22 cellular contexts compared by ENCODE assay signal in genomic region chr4:179195887-179196286, GRCh38.
DNase-seq lines count a peak whose midpoint lies in the region; ATAC-seq, FAIRE-seq and TF ChIP-seq lines count a peak whose summit lies in the region.
"Had no signal": no experiment of that assay in that cellular context is flagged by ENCODE, and none has a peak within 500 bp of the region (broad histone marks: within the 10 kb centered on the region; RNA-seq: fewer than 3 reads in every experiment).

No MANE protein-coding gene starts in this region.

- peaks cover 6 to 14% of the 10 kb centered on the region in 2 donors for H3K9me3 Mint-ChIP-seq in natural killer cell
- no peaks in the 10 kb centered on the region for H3K9me3 Mint-ChIP-seq in activated CD4-positive, alpha-beta memory T cell treated with anti-CD3 and anti-CD28 coated beads for 36 hours
- H3K9me3 Mint-ChIP-seq: GM23338, H9 had no signal

- no peak for ATAC-seq in natural killer cell
- ATAC-seq: A549 had no signal

- TF ChIP-seq CTCF in natural killer cell (IDR thresholded peaks at IDR 0.05), result no peak

- H3K4me3 Mint-ChIP-seq in natural killer cell, result no peak overlapping the region
- no peak overlapping the region for H3K4me3 Mint-ChIP-seq in activated CD4-positive, alpha-beta memory T cell treated with anti-CD3 and anti-CD28 coated beads for 36 hours
- H3K4me3 Mint-ChIP-seq: CD4-positive, alpha-beta memory T cell; GM23338; H9 had no signal

- CTCF ChIA-PET in activated CD4-positive, alpha-beta memory T cell treated with anti-CD3 and anti-CD28 coated beads for 36 hours (lab: Charles Lee), result no interaction called here

- no peaks in the 10 kb centered on the region for H3K27me3 Mint-ChIP-seq in natural killer cell (ENCODE audit: low read depth in 2 of 2)
- no peaks in the 10 kb centered on the region for H3K27me3 Mint-ChIP-seq in activated CD4-positive, alpha-beta memory T cell treated with anti-CD3 and anti-CD28 coated beads for 36 hours
- H3K27me3 Mint-ChIP-seq: CD4-positive, alpha-beta memory T cell had no signal

- H3K27ac Mint-ChIP-seq in natural killer cell, result no peak overlapping the region
- H3K27ac Mint-ChIP-seq in activated CD4-positive, alpha-beta memory T cell treated with anti-CD3 and anti-CD28 coated beads for 36 hours, result no peak overlapping the region
- H3K27ac Mint-ChIP-seq: CD4-positive, alpha-beta memory T cell; GM23338; H9 had no signal

- in situ Hi-C loops in KBM-7 (cut with MboI; ENCODE audit: low pct_unique_long_range_greater_than_20kb, low sequenced_read_pairs), result no loop called here

- peak; percentile 56 for DNase-seq in SHP77 treated with DMSO at 0.1 percent for 48 hours (lab: John Stamatoyannopoulos, UW)
- no peak for DNase-seq in natural killer cell
- DNase-seq in activated CD4-positive, alpha-beta memory T cell treated with anti-CD3 and anti-CD28 coated beads for 36 hours, result no peak
- DNase-seq in NCI-H2196 (lab: John Stamatoyannopoulos, UW; ENCODE audit: unreplicated experiment), result no peak
- no peak for DNase-seq in KBM-7
- DNase-seq: C1 segment of cervical spinal cord; CD4-positive, alpha-beta memory T cell; COR-L47; DMS79 treated with DMSO at 0.1 percent for 48 hours; H9; Karpas-422; NCI-H1092; NCI-H1417 treated with DMSO at 0.1 percent for 48 hours; NCI-H187 treated with DMSO at 0.1 percent for 48 hours; NCI-H2107; NCI-H526; NK-92 treated with Interleukin-12 subunit alpha and Interleukin-12 subunit beta, amount 100 ng/mL, for 24 hours; SIG-M5 had no signal

- H3K36me3 Mint-ChIP-seq in natural killer cell, result no peaks in the 10 kb centered on the region
- H3K36me3 Mint-ChIP-seq in activated CD4-positive, alpha-beta memory T cell treated with anti-CD3 and anti-CD28 coated beads for 36 hours, result no peaks in the 10 kb centered on the region
- H3K36me3 Mint-ChIP-seq: CD4-positive, alpha-beta memory T cell had no signal

- peak; percentile 92 for FAIRE-seq in G401.6 (lab: Jason Lieb, UNC)
- peak; percentile 26 for FAIRE-seq in endometrium (lab: Jason Lieb, UNC)
- FAIRE-seq: A549 had no signal

- intact Hi-C loops in natural killer cell (cut with micrococcal nuclease), result no loop called here
- intact Hi-C loops in activated CD4-positive, alpha-beta memory T cell treated with anti-CD3 and anti-CD28 coated beads for 36 hours (cut with micrococcal nuclease), result no loop called here

- POLR2A ChIA-PET in activated CD4-positive, alpha-beta memory T cell treated with anti-CD3 and anti-CD28 coated beads for 36 hours (lab: Charles Lee), result no interaction called here

- H3K4me1 Mint-ChIP-seq in natural killer cell, result no peaks in the 10 kb centered on the region
- no peaks in the 10 kb centered on the region for H3K4me1 Mint-ChIP-seq in activated CD4-positive, alpha-beta memory T cell treated with anti-CD3 and anti-CD28 coated beads for 36 hours (ENCODE audit: low read depth)
- H3K4me1 Mint-ChIP-seq: CD4-positive, alpha-beta memory T cell had no signal
